ENCODE assay signal across 8 cellular contexts in genomic region chr3:188947983-188948657, GRCh38.
A peak's percentile ranks its signal among the peaks of the same experiment; 100 is the strongest.
DNase-seq lines count a peak whose midpoint lies in the region; ATAC-seq, FAIRE-seq and TF ChIP-seq lines count a peak whose summit lies in the region.

No MANE protein-coding gene starts in this region.

- H4K20me1 ChIP-seq in OCI-LY3 (ENCODE audit: insufficient read depth, low read length): no peaks in the 10 kb centered on the region

- TF ChIP-seq CTCF in 22Rv1 (IDR thresholded peaks at IDR 0.05): no peak
- no peak for TF ChIP-seq CTCF in HFF-Myc (IDR thresholded peaks at IDR 0.05; ENCODE audit: low read depth, low read length, missing control alignments)
- no peak for TF ChIP-seq CTCF in OCI-LY3 (IDR thresholded peaks at IDR 0.05; ENCODE audit: low read depth, low read length)
- TF ChIP-seq CTCF in transverse colon (IDR thresholded peaks at IDR 0.05): no peak

- H3K27me3 ChIP-seq in OCI-LY3 (ENCODE audit: low read depth, low read length) (no peaks in the 10 kb centered on the region), mesendoderm (ENCODE audit: insufficient read depth, low read length, poor library complexity) (no peaks in the 10 kb centered on the region), transverse colon (no peaks in the 10 kb centered on the region)

- no peak overlapping the region for H2BK120ac ChIP-seq in mesendoderm (ENCODE audit: low read depth, low read length)

- H3K27ac ChIP-seq in 22Rv1 (peak overlapping the region; percentile 99), OCI-LY3 (ENCODE audit: low read length) (peak overlapping the region; percentile 97), mesendoderm (ENCODE audit: low read depth, low read length) (peak overlapping the region; percentile 18), transverse colon (peak overlapping the region; percentile 83 to 95 (median 92))

- no peaks in the 10 kb centered on the region for H3K79me1 ChIP-seq in mesendoderm (ENCODE audit: low read length)

- H3K4me3 ChIP-seq in HFF-Myc (replicated peaks; ENCODE audit: low read depth, low read length): peak overlapping the region; percentile 41
- H3K4me3 ChIP-seq in OCI-LY3 (ENCODE audit: low read length): peak overlapping the region; percentile 64
- peak overlapping the region; percentile 51 for H3K4me3 ChIP-seq in mesendoderm (ENCODE audit: low read length)
- peak overlapping the region in 3 of 4 donors; percentile 27 to 50 (median 29) for H3K4me3 ChIP-seq in transverse colon

- WGBS in mesendoderm (ENCODE audit: extremely low coverage, insufficient coverage, low lambda C conversion rate): no CpG with 5 or more reads among the region's 23 CpGs
- 30% methylated on average over 23 of the region's 23 CpGs; no CpG with 5 or more reads in 1 of the 2 donors for WGBS in transverse colon (ENCODE audit: low coverage in 1 of 2), 2 donors

- H3K18ac ChIP-seq in mesendoderm (ENCODE audit: low read length): peak overlapping the region; percentile 64

- peak overlapping the region; percentile 84 for H3K4me2 ChIP-seq in OCI-LY3 (ENCODE audit: low read length)
- H3K4me2 ChIP-seq in mesendoderm (ENCODE audit: low read length): peak overlapping the region; percentile 80

- H2BK5ac ChIP-seq in mesendoderm (ENCODE audit: low read length): peak overlapping the region; percentile 5

- H3K79me2 ChIP-seq in OCI-LY3 (ENCODE audit: low read length) (0 out of 2 replicates have a peak, but pooled peaks cover 3% of the 10 kb centered on the region), mesendoderm (ENCODE audit: control insufficient read depth, insufficient read depth, low read length) (no peaks in the 10 kb centered on the region)

- intact Hi-C loops in transverse colon (cut with DNase I; ENCODE audit: low total_unique reads): loop anchor here (10.0 kb wide), 1 partner anchor 733 kb away; no protein-coding TSS in a partner anchor

- ATAC-seq in HG02973 (IDR thresholded peaks at IDR 0.05; ENCODE audit: unreplicated experiment): no peak

- H3K36me3 ChIP-seq in OCI-LY3 (replicated peaks; ENCODE audit: low read depth, low read length): peaks cover 44% of the 10 kb centered on the region
- H3K36me3 ChIP-seq in mesendoderm (ENCODE audit: control insufficient read depth, insufficient read depth, low read length): no peaks in the 10 kb centered on the region
- H3K36me3 ChIP-seq in transverse colon: no peaks in the 10 kb centered on the region

- no peaks in the 10 kb centered on the region for H3K9me3 ChIP-seq in OCI-LY3 (ENCODE audit: insufficient read depth, low read length)
- H3K9me3 ChIP-seq in transverse colon: no peaks in the 10 kb centered on the region

- no peak overlapping the region for H2AFZ ChIP-seq in OCI-LY3 (ENCODE audit: low read depth, low read length)

- in situ Hi-C loops in transverse colon (cut with MboI; ENCODE audit: low pct_ligation_motif_present in 1 of 4, low pct_unique_long_range_greater_than_20kb in 1 of 4, low sequenced_read_pairs in 3 of 4): no loop called here

- H3K4ac ChIP-seq in mesendoderm (ENCODE audit: low read depth, low read length): no peak overlapping the region

- peak; percentile 25 for TF ChIP-seq POLR2A in transverse colon (IDR thresholded peaks at IDR 0.05)

- no peak overlapping the region for H3K23ac ChIP-seq in mesendoderm (ENCODE audit: low read length)

- peak; percentile 100 for TF ChIP-seq EP300 in transverse colon (IDR thresholded peaks at IDR 0.05; ENCODE audit: low read depth)

- peak overlapping the region; percentile 96 for H3K9ac ChIP-seq in OCI-LY3 (ENCODE audit: low read length)
- H3K9ac ChIP-seq in mesendoderm (ENCODE audit: low read length): peak overlapping the region; percentile 67

- H4K8ac ChIP-seq in mesendoderm (ENCODE audit: low read depth, low read length): no peak overlapping the region

- H2BK15ac ChIP-seq in mesendoderm (replicated peaks; ENCODE audit: low read depth): no peak overlapping the region

- peak; percentile 89 for DNase-seq in HFF-Myc (ENCODE audit: extremely low read depth, low read depth)
- peak; percentile 93 for DNase-seq in mesendoderm
- DNase-seq in transverse colon: peak; percentile 91
- no peak for DNase-seq in activated CD4-positive, alpha-beta T cell treated with anti-CD3 and anti-CD28 coated beads for 1 hour

- peak overlapping the region; percentile 33 for H4K5ac ChIP-seq in mesendoderm (ENCODE audit: low read length)

- H2AK5ac ChIP-seq in mesendoderm (ENCODE audit: low read length): no peak overlapping the region

- peak; percentile 48 for FAIRE-seq in endometrium (lab: Jason Lieb, UNC)

- H3K4me1 ChIP-seq in OCI-LY3 (ENCODE audit: low read length) (peaks cover 75% of the 10 kb centered on the region), mesendoderm (ENCODE audit: control insufficient read depth, low read depth, low read length) (peaks cover 6% of the 10 kb centered on the region), transverse colon (peaks cover 11 to 49% (median 45%) of the 10 kb centered on the region in 4 donors)

- peak overlapping the region; percentile 91 for H3K56ac ChIP-seq in mesendoderm (ENCODE audit: low read length)

Comparison
In these comparisons a context has a peak if more than half of its experiments do, and no peak if none do; other contexts are left out.
1. H3K27ac ChIP-seq: peak in every context shown above with its lines; median percentile 99 in 22Rv1; 97 in OCI-LY3; 92 in transverse colon; 18 in mesendoderm.